In genomic region chr16:83933885-83934683, GRCh38 we compare ENCODE assay signal across 30 cellular contexts. TPM values are rescaled to one million over a fixed set of nuclear protein-coding genes. Genes with fewer than 3 reads are reported as not detected.
DNase-seq lines count a peak whose midpoint lies in the region; ATAC-seq and TF ChIP-seq lines count a peak whose summit lies in the region.
"Had no signal": no experiment of that assay in that cellular context is flagged by ENCODE, and none has a peak within 500 bp of the region (broad histone marks: within the 10 kb centered on the region; RNA-seq: fewer than 3 reads in every experiment).

No MANE protein-coding gene starts in this region.

- H3K27ac Mint-ChIP-seq in stimulated activated naive CD8-positive, alpha-beta T cell treated with anti-CD3 and anti-CD28 coated beads, Interleukin-15, amount 100 ng/mL, for 72 hours = peak overlapping the region; percentile 19 to 32
- peak overlapping the region; percentile 39 for H3K27ac Mint-ChIP-seq in nephron progenitor cell
- H3K27ac Mint-ChIP-seq: activated CD4-positive, alpha-beta memory T cell treated with anti-CD3 and anti-CD28 coated beads for 36 hours; progenitor cell of endocrine pancreas; stimulated activated effector memory CD8-positive, alpha-beta T cell treated with anti-CD3 and anti-CD28 coated beads, Interleukin-12 subunit alpha, Interleukin-12 subunit beta, amount 100 ng/mL, for 72 hours had no signal

- TF ChIP-seq CTCF in cardiac fibroblast (IDR thresholded peaks at IDR 0.05; ENCODE audit: low read depth, low read length) = no peak
- no peak for TF ChIP-seq CTCF in nephron progenitor cell (IDR thresholded peaks at IDR 0.05)

- no peak overlapping the region for H3K27ac ChIP-seq in aorta (ENCODE audit: low read depth in 1 of 2, low read length in 2 of 2)
- H3K27ac ChIP-seq: C4-2B, cardiac muscle cell, heart left ventricle, HL-60, RWPE1, thyroid gland had no signal

- H3K4me1 ChIP-seq in aorta (ENCODE audit: control insufficient read depth in 1 of 2, insufficient read depth in 2 of 2, low read length in 2 of 2) = no peaks in the 10 kb centered on the region
- H3K4me1 ChIP-seq: thyroid gland had no signal

- no peak overlapping the region for H3K4me3 Mint-ChIP-seq in stimulated activated naive CD8-positive, alpha-beta T cell treated with anti-CD3 and anti-CD28 coated beads, Interleukin-15, amount 100 ng/mL, for 72 hours
- peak overlapping the region; percentile 30 for H3K4me3 Mint-ChIP-seq in nephron progenitor cell
- H3K4me3 Mint-ChIP-seq: activated CD4-positive, alpha-beta memory T cell treated with anti-CD3 and anti-CD28 coated beads for 36 hours; naive thymus-derived CD8-positive, alpha-beta T cell; stimulated activated effector memory CD8-positive, alpha-beta T cell treated with anti-CD3 and anti-CD28 coated beads, Interleukin-12 subunit alpha, Interleukin-12 subunit beta, amount 100 ng/mL, for 72 hours had no signal

- H3K4me1 Mint-ChIP-seq in stimulated activated naive CD8-positive, alpha-beta T cell treated with anti-CD3 and anti-CD28 coated beads, Interleukin-15, amount 100 ng/mL, for 72 hours = peaks cover under 1% of the 10 kb centered on the region
- H3K4me1 Mint-ChIP-seq in nephron progenitor cell = peaks cover 38% of the 10 kb centered on the region

- no peaks in the 10 kb centered on the region for H3K36me3 Mint-ChIP-seq in nephron progenitor cell (ENCODE audit: low read depth)
- H3K36me3 Mint-ChIP-seq: activated CD4-positive, alpha-beta memory T cell treated with anti-CD3 and anti-CD28 coated beads for 36 hours; stimulated activated effector memory CD8-positive, alpha-beta T cell treated with anti-CD3 and anti-CD28 coated beads, Interleukin-12 subunit alpha, Interleukin-12 subunit beta, amount 100 ng/mL, for 72 hours had no signal

- DNase-seq in stimulated activated naive CD8-positive, alpha-beta T cell treated with anti-CD3 and anti-CD28 coated beads, Interleukin-15, amount 100 ng/mL, for 72 hours = no peak
- DNase-seq in stimulated activated naive CD8-positive, alpha-beta T cell treated with anti-CD3 and anti-CD28 coated beads, Interleukin-15, Interleukin-2, amounts not matched to agents 100 U/mL and 50 U/mL, for 24 hours = no peak
- DNase-seq in cardiac fibroblast (ENCODE audit: low read depth in 2 of 2) (peak; percentile 16 to 39), nephron progenitor cell (no peak), HuH-7.5 (ENCODE audit: low spot score) (no peak), aorta (no peak), NCI-H510A treated with DMSO at 0.1 percent for 48 hours (lab: John Stamatoyannopoulos, UW) (no peak)
- DNase-seq: 8988T; activated CD4-positive, alpha-beta memory T cell treated with anti-CD3 and anti-CD28 coated beads for 36 hours; activated CD4-positive, CD25-positive, alpha-beta regulatory T cell; activated effector memory CD4-positive, alpha-beta T cell treated with anti-CD3 and anti-CD28 coated beads, Interleukin-2, amount 50 U/mL, for 16 hours; cortex of kidney; GOT3; heart left ventricle; left colon; naive thymus-derived CD8-positive, alpha-beta T cell; NCI-H1417 treated with DMSO at 0.1 percent for 48 hours; SK-N-SH; stimulated activated CD4-positive, alpha-beta T cell treated with anti-CD3 and anti-CD28 coated beads, Interleukin-1b, Interleukin-23, amount 100 ng/mL, for 48 hours; thyroid gland had no signal

- no peak for ATAC-seq in stimulated activated naive CD8-positive, alpha-beta T cell treated with anti-CD3 and anti-CD28 coated beads, Interleukin-15, amount 100 ng/mL, for 72 hours
- ATAC-seq in stimulated activated naive CD8-positive, alpha-beta T cell treated with anti-CD3 and anti-CD28 coated beads, Interleukin-15, Interleukin-2, amounts not matched to agents 100 U/mL and 50 U/mL, for 24 hours = no peak
- no peak for ATAC-seq in GM19035 (IDR thresholded peaks at IDR 0.05; ENCODE audit: unreplicated experiment)
- no peak for ATAC-seq in aorta (ENCODE audit: low FRiP score)
- ATAC-seq: heart left ventricle; HepG2; left colon; naive thymus-derived CD8-positive, alpha-beta T cell; stimulated activated effector memory CD8-positive, alpha-beta T cell treated with anti-CD3 and anti-CD28 coated beads, Interleukin-12 subunit alpha, Interleukin-12 subunit beta, amount 100 ng/mL, for 72 hours had no signal

- no peaks in the 10 kb centered on the region for H3K9me3 ChIP-seq in aorta (ENCODE audit: control insufficient read depth, low read length)
- H3K9me3 ChIP-seq: heart left ventricle, SK-N-SH, thyroid gland had no signal

- no peaks in the 10 kb centered on the region for H3K9me3 Mint-ChIP-seq in stimulated activated naive CD8-positive, alpha-beta T cell treated with anti-CD3 and anti-CD28 coated beads, Interleukin-15, amount 100 ng/mL, for 72 hours
- no peaks in the 10 kb centered on the region for H3K9me3 Mint-ChIP-seq in nephron progenitor cell
- H3K9me3 Mint-ChIP-seq: activated CD4-positive, alpha-beta memory T cell treated with anti-CD3 and anti-CD28 coated beads for 36 hours; naive thymus-derived CD8-positive, alpha-beta T cell; stimulated activated effector memory CD8-positive, alpha-beta T cell treated with anti-CD3 and anti-CD28 coated beads, Interleukin-12 subunit alpha, Interleukin-12 subunit beta, amount 100 ng/mL, for 72 hours had no signal

- H3K4me3 ChIP-seq in cardiac fibroblast (replicated peaks in 1 of 2; ENCODE audit: low read depth in 2 of 2, low read length in 2 of 2) (no peak overlapping the region), aorta (ENCODE audit: low read length in 2 of 2) (no peak overlapping the region)
- H3K4me3 ChIP-seq: cardiac muscle cell, heart left ventricle, thyroid gland had no signal

- H3K27me3 ChIP-seq in aorta (ENCODE audit: control insufficient read depth in 1 of 2, insufficient read depth in 2 of 2, low read length in 1 of 2) = no peaks in the 10 kb centered on the region
- H3K27me3 ChIP-seq: cardiac muscle cell, heart left ventricle, thyroid gland had no signal

- intact Hi-C loops in aorta (cut with DNase I) = no loop called here

- no peaks in the 10 kb centered on the region for H3K36me3 ChIP-seq in aorta (ENCODE audit: control insufficient read depth in 1 of 2, insufficient read depth in 2 of 2, low read length in 1 of 2)
- H3K36me3 ChIP-seq: cardiac muscle cell, thyroid gland had no signal

- 70 to 73% methylated on average over 28 of the region's 28 CpGs for WGBS in aorta, 2 donors

- no peaks in the 10 kb centered on the region for H3K27me3 Mint-ChIP-seq in stimulated activated naive CD8-positive, alpha-beta T cell treated with anti-CD3 and anti-CD28 coated beads, Interleukin-15, amount 100 ng/mL, for 72 hours
- H3K27me3 Mint-ChIP-seq in nephron progenitor cell (ENCODE audit: low read depth, poor library complexity) = peaks cover 6% of the 10 kb centered on the region
- H3K27me3 Mint-ChIP-seq: activated CD4-positive, alpha-beta memory T cell treated with anti-CD3 and anti-CD28 coated beads for 36 hours had no signal

RNA-seq across cellular contexts. Expression of gene OSGIN1, which starts 19.0 kb away (rescaled TPM):
- 10 to 100 TPM; 10.3 to 13.6 TPM for total RNA-seq in aorta
- 10 to 100 TPM; 10.0 to 13.7 TPM for polyA plus RNA-seq in aorta

RNA-seq across cellular contexts. Expression of gene NECAB2, which starts 34.0 kb away (rescaled TPM):
- under 1 TPM; 0.23 to 0.75 TPM for total RNA-seq in aorta
- polyA plus RNA-seq in aorta = not detected
- total RNA-seq: activated CD4-positive, alpha-beta memory T cell treated with anti-CD3 and anti-CD28 coated beads for 36 hours; naive thymus-derived CD8-positive, alpha-beta T cell; skeletal muscle tissue; T-helper 2 cell treated with Interferon-gamma antibody and Interleukin-4, amounts not matched to agents 100 ng/mL and 5 ng/mL, for 36 hours had no signal
- polyA plus RNA-seq: naive thymus-derived CD8-positive, alpha-beta T cell had no signal

RNA-seq across cellular contexts. Expression of gene MLYCD, which starts 35.2 kb away (rescaled TPM):
- 1 to 10 TPM; 8.6 to 9.2 TPM for total RNA-seq in aorta
- polyA plus RNA-seq in aorta = 1 to 10 TPM; 1.6 to 5.0 TPM

Comparison
In these comparisons a context has a peak if more than half of its experiments do, and no peak if none do; other contexts are left out.
1. DNase-seq: peak in cardiac fibroblast (2 of 2); none in stimulated activated naive CD8-positive, alpha-beta T cell treated with anti-CD3 and anti-CD28 coated beads, Interleukin-15, amount 100 ng/mL, for 72 hours (0 of 2), stimulated activated naive CD8-positive, alpha-beta T cell treated with anti-CD3 and anti-CD28 coated beads, Interleukin-15, Interleukin-2, amounts not matched to agents 100 U/mL and 50 U/mL, for 24 hours (single experiment), nephron progenitor cell (single experiment), HuH-7.5 (single experiment), aorta (0 of 2) and NCI-H510A treated with DMSO at 0.1 percent for 48 hours (single experiment).